ENCODE assay signal across 8 cellular contexts in genomic region chr16:27318399-27319256, GRCh38.
DNase-seq lines count a peak whose midpoint lies in the region; ATAC-seq lines count a peak whose summit lies in the region.

No MANE protein-coding gene starts in this region.

- no peaks in the 10 kb centered on the region for H3K27me3 ChIP-seq in iPS-15b (ENCODE audit: control insufficient read depth, insufficient read depth, low read length)

- peak overlapping the region; percentile 37 for H3K9ac ChIP-seq in iPS-15b (ENCODE audit: low read depth, low read length)

- no peaks in the 10 kb centered on the region for H3K9me3 ChIP-seq in iPS-15b (ENCODE audit: control insufficient read depth, insufficient read depth, low read length)

- ATAC-seq in HG03025 (IDR thresholded peaks at IDR 0.05; ENCODE audit: low FRiP score, unreplicated experiment) (no peak), GM21381 (IDR thresholded peaks at IDR 0.05; ENCODE audit: unreplicated experiment) (no peak)

- peaks cover 15% of the 10 kb centered on the region for H3K4me1 ChIP-seq in iPS-15b (ENCODE audit: control insufficient read depth, insufficient read depth, low read length)

- H3K36me3 ChIP-seq in iPS-15b (ENCODE audit: control insufficient read depth, insufficient read depth, low read length), result no peaks in the 10 kb centered on the region

- no peak overlapping the region for H3K4me3 ChIP-seq in iPS-15b (ENCODE audit: low read depth, low read length)

- DNase-seq in GDM1 (lab: John Stamatoyannopoulos, UW) (peak; percentile 60), NOMO-1 treated with dmso at 0.1 percent for 144 hours (lab: John Stamatoyannopoulos, UW; ENCODE audit: unreplicated experiment) (peak; percentile 79), NCI-H524 treated with DMSO at 0.1 percent for 48 hours (lab: John Stamatoyannopoulos, UW) (no peak)
- peak; percentile 37 for DNase-seq in activated gamma-delta T cell treated with anti-CD3 and anti-CD28 coated beads, Interleukin-2, amount 50 U/mL, for 16 hours (ENCODE audit: low read depth)
- peak; percentile 57 for DNase-seq in stimulated activated CD4-positive, alpha-beta T cell treated with anti-CD3 and anti-CD28 coated beads, Interleukin-2, amount 100 ng/mL, for 4 hours (ENCODE audit: low read depth)
